ENCODE assay signal across 24 cellular contexts in genomic region chr9:18694959-18695668, GRCh38.
DNase-seq lines count a peak whose midpoint lies in the region; ATAC-seq and TF ChIP-seq lines count a peak whose summit lies in the region.
"Had no signal": no experiment of that assay in that cellular context is flagged by ENCODE, and none has a peak within 500 bp of the region (broad histone marks: within the 10 kb centered on the region; RNA-seq: fewer than 3 reads in every experiment).

No MANE protein-coding gene starts in this region.

- no peaks in the 10 kb centered on the region for H3K4me1 ChIP-seq in HEK293 (ENCODE audit: control insufficient read depth, insufficient read depth, low read length)
- H3K4me1 ChIP-seq in OCI-LY3 (ENCODE audit: low read length): peaks cover 50% of the 10 kb centered on the region
- H3K4me1 ChIP-seq: BE2C, BLaER1 had no signal

- H3K79me2 ChIP-seq in OCI-LY3 (ENCODE audit: low read length): no peaks in the 10 kb centered on the region

- in situ Hi-C loops in GM13977 (cut with MboI; ENCODE audit: low pct_unique_long_range_greater_than_20kb, low sequenced_read_pairs, unreplicated experiment): no loop called here

- peaks cover 24% of the 10 kb centered on the region for H3K36me3 Mint-ChIP-seq in endothelial cell (ENCODE audit: low read depth, unreplicated experiment)
- H3K36me3 Mint-ChIP-seq: CD14-positive monocyte; CD4-positive, alpha-beta memory T cell; CD4-positive, CD25-positive, alpha-beta regulatory T cell; CD8-positive, alpha-beta memory T cell had no signal

- TF ChIP-seq CTCF in HEK293 (tag by site-specific recombination; IDR thresholded peaks at IDR 0.05) (no peak), OCI-LY3 (IDR thresholded peaks at IDR 0.05; ENCODE audit: low read depth, low read length) (no peak), endothelial cell (IDR thresholded peaks at IDR 0.05; ENCODE audit: unreplicated experiment) (no peak), GM13977 (IDR thresholded peaks at IDR 0.05; ENCODE audit: extremely low read depth, insufficient read depth, missing control alignments) (no peak)

- H3K27ac ChIP-seq in HEK293 (ENCODE audit: extremely low read depth, low read depth, low read length): no peak overlapping the region
- peak overlapping the region; percentile 87 for H3K27ac ChIP-seq in OCI-LY3 (ENCODE audit: low read length)
- H3K27ac ChIP-seq: BLaER1 had no signal

- H3K27me3 Mint-ChIP-seq in endothelial cell (ENCODE audit: unreplicated experiment): no peaks in the 10 kb centered on the region
- H3K27me3 Mint-ChIP-seq: CD4-positive, CD25-positive, alpha-beta regulatory T cell had no signal

- DNase-seq in endothelial cell (ENCODE audit: low spot score): no peak
- DNase-seq in GM13977 (ENCODE audit: low spot score): no peak
- DNase-seq: 8988T; ACHN; BE2C; C1 segment of cervical spinal cord; CD4-positive, alpha-beta memory T cell; CD4-positive, CD25-positive, alpha-beta regulatory T cell; CD8-positive, alpha-beta memory T cell; COR-L47; DMS 273 treated with DMSO at 0.1 percent for 48 hours; DMS153; DMS53; DMS79; DND-41; EL; GDM1 had no signal

- peak overlapping the region; percentile 20 for H3K4me2 ChIP-seq in OCI-LY3 (ENCODE audit: low read length)
- H3K4me2 ChIP-seq: BLaER1 had no signal

- no peaks in the 10 kb centered on the region for H3K27me3 ChIP-seq in OCI-LY3 (ENCODE audit: low read depth, low read length)
- H3K27me3 ChIP-seq: BE2C, BLaER1 had no signal

- H3K9ac ChIP-seq in OCI-LY3 (ENCODE audit: low read length): no peak overlapping the region
- H3K9ac ChIP-seq: BLaER1 had no signal

- H3K27ac Mint-ChIP-seq in endothelial cell (ENCODE audit: unreplicated experiment): no peak overlapping the region
- H3K27ac Mint-ChIP-seq: CD14-positive monocyte; CD4-positive, alpha-beta memory T cell; CD4-positive, CD25-positive, alpha-beta regulatory T cell had no signal

- ATAC-seq in GM21528 (IDR thresholded peaks at IDR 0.05; ENCODE audit: low FRiP score, unreplicated experiment) (no peak), GM18520 (IDR thresholded peaks at IDR 0.05; ENCODE audit: unreplicated experiment) (no peak)
- ATAC-seq: GM12878 had no signal

- POLR2A ChIA-PET in HEK293 (lab: Yijun Ruan, JAX): no interaction called here

- H3K36me3 ChIP-seq in HEK293 (ENCODE audit: control insufficient read depth in 2 of 2, insufficient read depth in 1 of 2, low read length in 2 of 2): no peaks in the 10 kb centered on the region
- peaks cover 6% of the 10 kb centered on the region for H3K36me3 ChIP-seq in OCI-LY3 (replicated peaks; ENCODE audit: low read depth, low read length)
- H3K36me3 ChIP-seq: BE2C, BLaER1 had no signal

- no peaks in the 10 kb centered on the region for H3K4me1 Mint-ChIP-seq in endothelial cell (ENCODE audit: unreplicated experiment)
- H3K4me1 Mint-ChIP-seq: CD14-positive monocyte; CD4-positive, alpha-beta memory T cell; CD4-positive, CD25-positive, alpha-beta regulatory T cell; CD8-positive, alpha-beta memory T cell had no signal

- CTCF ChIA-PET in HEK293 (lab: Yijun Ruan, JAX): interaction anchor here (0.5 kb wide), 1 partner anchor 292 kb away, joined by 8 read pairs; no protein-coding TSS in a partner anchor

- H3K9me3 ChIP-seq in HEK293 (ENCODE audit: control insufficient read depth, insufficient read depth, low read depth, low read length): no peaks in the 10 kb centered on the region
- peaks cover 17% of the 10 kb centered on the region; the same call in 1 of the 2 replicates for H3K9me3 ChIP-seq in OCI-LY3 (ENCODE audit: insufficient read depth, low read length)
- H3K9me3 ChIP-seq: BE2C had no signal

- H3K4me3 Mint-ChIP-seq in endothelial cell (ENCODE audit: unreplicated experiment): peak overlapping the region; percentile 47
- H3K4me3 Mint-ChIP-seq: CD14-positive monocyte; CD4-positive, alpha-beta memory T cell; CD4-positive, CD25-positive, alpha-beta regulatory T cell; CD8-positive, alpha-beta memory T cell had no signal

- no peak overlapping the region for H2AFZ ChIP-seq in OCI-LY3 (ENCODE audit: low read depth, low read length)

- peaks cover 15% of the 10 kb centered on the region for H3K9me3 Mint-ChIP-seq in endothelial cell (ENCODE audit: unreplicated experiment)

- H4K20me1 ChIP-seq in OCI-LY3 (ENCODE audit: insufficient read depth, low read length): no peaks in the 10 kb centered on the region
- H4K20me1 ChIP-seq: BLaER1 had no signal

- H3K4me3 ChIP-seq in HEK293 (ENCODE audit: low read depth, low read length) (no peak overlapping the region), OCI-LY3 (ENCODE audit: low read length) (no peak overlapping the region)
- H3K4me3 ChIP-seq: BLaER1, GM12878 had no signal

TF ChIP-seq in HEK293, 187 proteins besides CTCF, POLR2A, EP300 and RAD21:
- TF ChIP-seq BCL6B (tag by site-specific recombination; IDR thresholded peaks at IDR 0.05) (no peak), ZNF585B (tag by site-specific recombination; IDR thresholded peaks at IDR 0.05) (peak; percentile 84), SETDB1 (IDR thresholded peaks at IDR 0.05; ENCODE audit: insufficient read length, low read length) (peak; percentile 68)
